Comparison of ENCODE assay signal across 10 cellular contexts in genomic region chr3:43707998-43708397, GRCh38. TPM values are rescaled to one million over a fixed set of nuclear protein-coding genes. Genes with fewer than 3 reads are reported as not detected.
A peak's percentile ranks its signal among the peaks of the same experiment; 100 is the strongest.
DNase-seq lines count a peak whose midpoint lies in the region; ATAC-seq and TF ChIP-seq lines count a peak whose summit lies in the region.
"Had no signal": no experiment of that assay in that cellular context is flagged by ENCODE, and none has a peak within 500 bp of the region (broad histone marks: within the 10 kb centered on the region; RNA-seq: fewer than 3 reads in every experiment).

No MANE protein-coding gene starts in this region.

- no peak for TF ChIP-seq CTCF in Panc1 (IDR thresholded peaks at IDR 0.05)
- TF ChIP-seq CTCF in epithelial cell of proximal tubule (conservative IDR thresholded peaks at IDR 0.05; ENCODE audit: low read depth, low read length) = no peak

- H3K4me1 ChIP-seq in Panc1 (ENCODE audit: control insufficient read depth, insufficient read depth, low read length) = no peaks in the 10 kb centered on the region

- DNase-seq in H4 (ENCODE audit: low spot score) (peak; percentile 59), Panc1 (ENCODE audit: low read depth, low spot score) (peak; percentile 15), epithelial cell of proximal tubule (ENCODE audit: low read depth) (peak; percentile 87), sciatic nerve (ENCODE audit: low spot score) (no peak)
- DNase-seq in effector CD8-positive, alpha-beta T cell (lab: John Stamatoyannopoulos, UW) = no peak
- DNase-seq in stimulated activated CD4-positive, alpha-beta T cell treated with anti-CD3 and anti-CD28 coated beads, Interleukin-4, amount 100 ng/mL, for 4 hours = no peak
- DNase-seq: NCI-H2029 treated with DMSO at 0.1 percent for 48 hours, right lobe of liver had no signal

- ATAC-seq in Panc1 = peak; percentile 71
- peak; percentile 48 for ATAC-seq in sciatic nerve
- no peak for ATAC-seq in GM21723 (IDR thresholded peaks at IDR 0.05; ENCODE audit: unreplicated experiment)
- ATAC-seq: left lobe of liver had no signal

- CTCF ChIA-PET in Panc1 (lab: Charles Lee) = no interaction called here

- POLR2A ChIA-PET in Panc1 (lab: Charles Lee) = interaction anchor here (0.6 kb wide), 1 partner anchor 171 kb away, joined by 13 read pairs; no protein-coding TSS in a partner anchor

- in situ Hi-C loops in Panc1 (cut with HindIII; ENCODE audit: low pct_unique_long_range_greater_than_20kb, low sequenced_read_pairs) = no loop called here

- no TSS peak for BruUV-seq in Panc1 (replicated peaks; lab: Mats Ljungman, UMichigan)

- intact Hi-C loops in Panc1 (cut with micrococcal nuclease; ENCODE audit: unreplicated experiment) = no loop called here
- intact Hi-C loops in sciatic nerve (cut with DNase I) = no loop called here

- no peaks in the 10 kb centered on the region for H3K36me3 ChIP-seq in Panc1 (ENCODE audit: control insufficient read depth, insufficient read depth, low read length)

- no peak overlapping the region for H3K27ac ChIP-seq in Panc1 (ENCODE audit: low read length)
- H3K27ac ChIP-seq: right lobe of liver had no signal

- H3K4me3 ChIP-seq in Panc1 (ENCODE audit: low read depth in 2 of 2, low read length in 2 of 2) = no peak overlapping the region
- H3K4me3 ChIP-seq in epithelial cell of proximal tubule (ENCODE audit: low read depth, low read length) = no peak overlapping the region
- H3K4me3 ChIP-seq: right lobe of liver had no signal

- no peaks in the 10 kb centered on the region for H3K27me3 ChIP-seq in Panc1 (ENCODE audit: control insufficient read depth, insufficient read depth, low read length)
- H3K27me3 ChIP-seq: right lobe of liver had no signal

- no peaks in the 10 kb centered on the region for H3K9me3 ChIP-seq in Panc1 (ENCODE audit: control insufficient read depth, insufficient read depth, low read depth, low read length)
- H3K9me3 ChIP-seq: right lobe of liver had no signal

RNA-seq across cellular contexts. Expression of gene ABHD5, which starts 17.3 kb away (rescaled TPM):
- total RNA-seq in H4 (2014; rRNA removed; shearing (Covaris generic)) = 10.8 and 18.4 TPM in 2 replicates
- total RNA-seq in Panc1 (2021; ENCODE audit: unreplicated experiment) (10.5 TPM), epithelial cell of proximal tubule (23.0 and 25.0 TPM in 2 replicates), sciatic nerve (18.1 TPM)
- 6.7 TPM for polyA plus RNA-seq in Panc1 (2012; ENCODE audit: insufficient read length)

Comparison
In these comparisons a context has a peak if more than half of its experiments do, and no peak if none do; other contexts are left out.
1. DNase-seq: peak in H4 (single experiment), Panc1 (single experiment) and epithelial cell of proximal tubule (single experiment); none in sciatic nerve (single experiment), effector CD8-positive, alpha-beta T cell (single experiment) and stimulated activated CD4-positive, alpha-beta T cell treated with anti-CD3 and anti-CD28 coated beads, Interleukin-4, amount 100 ng/mL, for 4 hours (0 of 2).